In the genomic region with DNA sequence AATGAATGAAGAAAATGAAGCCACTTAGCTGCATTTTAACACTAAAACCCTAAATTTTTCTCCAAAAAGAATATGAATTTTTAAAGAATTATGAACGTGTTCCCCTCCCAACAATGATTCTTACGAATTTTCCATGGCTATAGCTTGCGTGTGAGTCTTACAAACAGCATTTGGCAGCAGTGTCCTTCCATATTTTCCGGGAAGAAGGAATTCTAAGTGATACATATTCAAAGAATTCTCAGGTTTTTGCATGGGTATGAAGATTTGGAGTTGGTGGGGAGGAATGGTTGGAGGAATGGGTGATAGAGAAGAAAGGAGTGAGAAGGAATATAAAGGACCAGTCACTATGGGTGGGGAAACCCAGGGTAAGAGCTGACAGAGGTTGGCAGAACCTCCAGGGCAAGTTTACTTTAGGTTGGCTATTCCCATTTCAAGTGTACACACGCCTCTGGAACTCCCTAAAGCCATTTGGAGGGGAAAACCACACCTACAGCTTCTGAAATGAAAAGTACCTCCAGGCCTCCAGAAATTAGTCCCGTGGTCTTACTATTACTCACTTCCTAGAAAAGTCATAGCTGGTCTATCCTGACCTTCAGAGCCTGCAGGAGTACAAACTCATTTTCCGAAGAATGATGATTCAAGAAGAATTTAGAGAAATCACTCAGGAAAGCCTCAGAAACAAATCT, we compare ENCODE assay signal across 10 cellular contexts.
DNase-seq lines count a peak whose midpoint lies in the region; ATAC-seq and TF ChIP-seq lines count a peak whose summit lies in the region.
"Had no signal": no experiment of that assay in that cellular context is flagged by ENCODE, and none has a peak within 500 bp of the region (broad histone marks: within the 10 kb centered on the region; RNA-seq: fewer than 3 reads in every experiment).

No MANE protein-coding gene starts in this region.

- TF ChIP-seq CTCF in GM06990 (IDR thresholded peaks at IDR 0.05; ENCODE audit: insufficient read depth, low read length, poor library complexity, severe bottlenecking) (no peak), mammary epithelial cell (conservative IDR thresholded peaks at IDR 0.05 in 1 of 2, IDR thresholded peaks at IDR 0.05 in 1 of 2; ENCODE audit: extremely low read depth in 1 of 2, insufficient read depth in 1 of 2, low read depth in 1 of 2, low read length in 2 of 2) (no peak), upper lobe of right lung (IDR thresholded peaks at IDR 0.05) (no peak), lower leg skin (IDR thresholded peaks at IDR 0.05) (no peak)

- H2AFZ ChIP-seq in mammary epithelial cell (ENCODE audit: low read depth, low read length), result no peak overlapping the region

- H3K9me3 ChIP-seq in mammary epithelial cell (replicated peaks; ENCODE audit: insufficient read depth, low read length), result peaks cover 5% of the 10 kb centered on the region
- H3K9me3 ChIP-seq in skeletal muscle satellite cell (replicated peaks; ENCODE audit: low read length), result peaks cover 3% of the 10 kb centered on the region
- no peaks in the 10 kb centered on the region for H3K9me3 ChIP-seq in upper lobe of right lung

- DNase-seq in GM06990 (ENCODE audit: extremely low read depth, insufficient read length), result peak; percentile 10
- DNase-seq in mammary epithelial cell, result peak; percentile 96
- no peak for DNase-seq in upper lobe of right lung
- DNase-seq in NCI-H1930 (lab: John Stamatoyannopoulos, UW), result no peak
- no peak for DNase-seq in lower leg skin (ENCODE audit: low spot score in 2 of 2)
- DNase-seq: activated effector memory CD4-positive, alpha-beta T cell treated with Interleukin-2 at 50 U/mL for 16 hours; MV-4-11; right lobe of liver had no signal

- BruUV-seq in mammary epithelial cell (replicated peaks; lab: Mats Ljungman, UMichigan), result TSS peak; percentile 75

- no peak for TF ChIP-seq POLR2A in lower leg skin (IDR thresholded peaks at IDR 0.05)

- H3K36me3 ChIP-seq in GM06990 (ENCODE audit: control insufficient read depth, insufficient read depth, low read length), result no peaks in the 10 kb centered on the region
- H3K36me3 ChIP-seq in mammary epithelial cell (ENCODE audit: insufficient read depth, low read length), result no peaks in the 10 kb centered on the region
- no peaks in the 10 kb centered on the region for H3K36me3 ChIP-seq in skeletal muscle satellite cell (ENCODE audit: insufficient read depth, low read length)
- H3K36me3 ChIP-seq in upper lobe of right lung, result no peaks in the 10 kb centered on the region
- H3K36me3 ChIP-seq: right lobe of liver had no signal

- H3K9ac ChIP-seq in mammary epithelial cell (ENCODE audit: insufficient read depth, low read length), result no peak overlapping the region
- peak overlapping the region; percentile 67 for H3K9ac ChIP-seq in skeletal muscle satellite cell (ENCODE audit: low read depth, low read length)

- 27% methylated on average over 7 of the region's 7 CpGs for WGBS in mammary epithelial cell (ENCODE audit: low coverage, missing lambda C conversion rate)
- 35 to 40% methylated on average over 7 of the region's 7 CpGs for WGBS in lower leg skin, 2 donors

- H3K27me3 ChIP-seq in GM06990 (replicated peaks; ENCODE audit: control insufficient read depth, insufficient read depth, low read length), result no peaks in the 10 kb centered on the region
- no peaks in the 10 kb centered on the region for H3K27me3 ChIP-seq in mammary epithelial cell (ENCODE audit: insufficient read depth, low read length)
- no peaks in the 10 kb centered on the region for H3K27me3 ChIP-seq in skeletal muscle satellite cell (ENCODE audit: control insufficient read depth, insufficient read depth, low read length)
- H3K27me3 ChIP-seq in upper lobe of right lung, result no peaks in the 10 kb centered on the region

- H3K4me1 ChIP-seq in mammary epithelial cell (ENCODE audit: insufficient read depth, low read length), result peaks cover 36% of the 10 kb centered on the region
- peaks cover 38% of the 10 kb centered on the region for H3K4me1 ChIP-seq in skeletal muscle satellite cell (ENCODE audit: control insufficient read depth, insufficient read depth, low read length)
- H3K4me1 ChIP-seq in upper lobe of right lung, result no peaks in the 10 kb centered on the region
- H3K4me1 ChIP-seq: right lobe of liver had no signal

- H3K4me2 ChIP-seq in mammary epithelial cell (ENCODE audit: insufficient read depth, low read depth, low read length) (peak overlapping the region; percentile 45), skeletal muscle satellite cell (ENCODE audit: low read length) (peak overlapping the region; percentile 2)

- peak; percentile 52 for ATAC-seq in HG03045 (IDR thresholded peaks at IDR 0.05; ENCODE audit: unreplicated experiment)
- no peak for ATAC-seq in upper lobe of right lung
- ATAC-seq: right lobe of liver had no signal

- dilution Hi-C loops in mammary epithelial cell (cut with HindIII; ENCODE audit: low sequenced_read_pairs), result loop anchor here (10.0 kb wide), 1 partner anchor 133 kb away; no protein-coding TSS in a partner anchor

- in situ Hi-C loops in mammary epithelial cell (cut with MboI; ENCODE audit: low sequenced_read_pairs in 2 of 2), result no loop called here

- CTCF ChIA-PET in mammary epithelial cell (lab: Charles Lee; ENCODE audit: low non-redundant PET), result no interaction called here

- no peaks in the 10 kb centered on the region for H3K79me2 ChIP-seq in mammary epithelial cell (ENCODE audit: insufficient read depth, low read length)

- peak overlapping the region; percentile 68 for H3K27ac ChIP-seq in mammary epithelial cell (ENCODE audit: insufficient read depth, low read depth, low read length)
- no peak overlapping the region for H3K27ac ChIP-seq in upper lobe of right lung
- H3K27ac ChIP-seq: right lobe of liver had no signal

- intact Hi-C loops in mammary epithelial cell (cut with micrococcal nuclease) (loop anchor here (1.0 to 2.0 kb wide), 3 partner anchors 47 to 119 kb away; no protein-coding TSS in a partner anchor), upper lobe of right lung (cut with DNase I) (no loop called here), lower leg skin (cut with DNase I; ENCODE audit: low total_unique reads) (no loop called here)

- H4K20me1 ChIP-seq in mammary epithelial cell (ENCODE audit: insufficient read depth, low read length), result no peaks in the 10 kb centered on the region

- no peak overlapping the region for H3K4me3 ChIP-seq in GM06990 (replicated peaks; ENCODE audit: low read depth, low read length)
- H3K4me3 ChIP-seq in mammary epithelial cell (replicated peaks in 1 of 3; ENCODE audit: insufficient read depth in 1 of 3, low read depth in 2 of 3, low read length in 3 of 3), result no peak overlapping the region
- no peak overlapping the region for H3K4me3 ChIP-seq in skeletal muscle satellite cell (ENCODE audit: low read length)
- H3K4me3 ChIP-seq in upper lobe of right lung, result no peak overlapping the region
- H3K4me3 ChIP-seq in lower leg skin (ENCODE audit: low read depth, poor library complexity, severe bottlenecking), result no peak overlapping the region
- H3K4me3 ChIP-seq: right lobe of liver had no signal

Comparison
In these comparisons a context has a peak if more than half of its experiments do, and no peak if none do; other contexts are left out.
1. DNase-seq: peak in GM06990 (single experiment) and mammary epithelial cell (single experiment); none in upper lobe of right lung (single experiment), NCI-H1930 (0 of 2) and lower leg skin (0 of 2).